Comparison of ENCODE assay signal across 9 cellular contexts in the genomic region with DNA sequence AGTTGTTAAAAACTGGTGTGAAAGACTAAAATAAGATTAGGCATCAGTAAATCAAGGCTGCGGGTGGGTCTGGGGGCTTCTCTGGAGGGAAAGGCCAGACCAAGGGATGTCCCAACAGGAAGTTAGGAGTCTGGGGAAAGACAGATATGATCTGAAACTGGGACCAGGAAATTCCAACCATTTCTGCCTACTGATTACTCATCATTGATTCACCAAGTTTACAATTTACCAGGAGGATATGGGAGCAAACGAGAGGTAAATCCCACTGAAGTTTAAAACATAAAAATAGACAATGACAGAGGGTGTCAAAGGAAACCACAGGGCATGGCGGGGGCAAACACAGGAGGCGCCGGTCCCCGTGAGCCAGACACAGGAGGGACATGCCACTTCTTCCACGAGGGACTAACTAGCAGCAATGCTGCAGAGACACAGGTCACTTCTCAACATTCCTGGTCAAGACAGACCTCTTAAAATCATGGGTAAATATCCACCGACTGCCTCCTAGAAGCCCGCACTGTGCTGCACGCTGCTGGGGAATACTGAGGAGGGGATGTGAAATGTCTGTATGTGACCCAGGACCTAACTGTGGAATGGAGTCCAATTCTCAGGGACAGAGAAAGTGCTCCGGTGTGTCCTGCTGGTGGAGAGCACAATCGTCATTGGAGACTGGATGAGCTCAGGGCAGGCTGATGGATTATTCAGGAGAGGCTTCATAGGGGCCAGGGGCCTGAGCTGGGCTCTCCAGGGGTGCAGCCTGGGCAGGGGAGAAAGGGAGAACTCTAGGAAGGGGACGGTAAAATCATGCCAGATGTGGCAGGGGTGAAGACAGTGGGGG.
DNase-seq lines count a peak whose midpoint lies in the region; ATAC-seq, FAIRE-seq and TF ChIP-seq lines count a peak whose summit lies in the region.
"Had no signal": no experiment of that assay in that cellular context is flagged by ENCODE, and none has a peak within 500 bp of the region (broad histone marks: within the 10 kb centered on the region; RNA-seq: fewer than 3 reads in every experiment).

No MANE protein-coding gene starts in this region.

- no peaks in the 10 kb centered on the region for H3K9me1 ChIP-seq in endothelial cell of umbilical vein (replicated peaks; ENCODE audit: control insufficient read depth, extremely low read depth, insufficient read depth, low read length)

- no peak overlapping the region for H3K4me3 ChIP-seq in SJSA1
- no peak overlapping the region for H3K4me3 ChIP-seq in endothelial cell of umbilical vein (replicated peaks in 1 of 3; ENCODE audit: insufficient read depth in 1 of 3, low read depth in 1 of 3, low read length in 3 of 3)
- peak overlapping the region; percentile 57 for H3K4me3 ChIP-seq in psoas muscle

- no peaks in the 10 kb centered on the region for H3K27me3 ChIP-seq in SJSA1 (replicated peaks)
- no peaks in the 10 kb centered on the region for H3K27me3 ChIP-seq in endothelial cell of umbilical vein (ENCODE audit: control insufficient read depth in 2 of 2, insufficient read depth in 2 of 2, low read length in 2 of 2)
- no peaks in the 10 kb centered on the region for H3K27me3 ChIP-seq in psoas muscle (ENCODE audit: insufficient read depth in 3 of 3, low read length in 2 of 3)

- POLR2A ChIA-PET in endothelial cell of umbilical vein (lab: Charles Lee), result interaction anchor here (1.3 to 1.4 kb wide), 2 partner anchors 17 to 25 kb away, joined by 3 to 4 read pairs; no protein-coding TSS in a partner anchor

- dilution Hi-C loops in endothelial cell of umbilical vein (cut with MboI; ENCODE audit: extremely low pct_ligation_motif_present, low sequenced_read_pairs), result no loop called here

- ATAC-seq in psoas muscle, result peak; percentile 49 to 69 (median 66)

- H3K36me3 ChIP-seq in SJSA1, result peaks cover 81% of the 10 kb centered on the region
- peaks cover 11 to 26% of the 10 kb centered on the region in 2 experiments for H3K36me3 ChIP-seq in endothelial cell of umbilical vein (ENCODE audit: control insufficient read depth in 2 of 2, extremely low read depth in 1 of 2, insufficient read depth in 2 of 2, low read length in 2 of 2)
- H3K36me3 ChIP-seq in psoas muscle (ENCODE audit: insufficient read depth in 1 of 2, low read depth in 1 of 2), result peaks cover under 1 to 53% of the 10 kb centered on the region in 2 donors

- FAIRE-seq in endothelial cell of umbilical vein (lab: Jason Lieb, UNC), result peak; percentile 82
- FAIRE-seq: endometrium had no signal

- WGBS in psoas muscle, 3 donors, result 41 to 59% (median 42%) methylated on average over 13 of the region's 13 CpGs

- H2AFZ ChIP-seq in endothelial cell of umbilical vein (ENCODE audit: low read depth, low read length), result no peak overlapping the region

- DNase-seq in Daoy (ENCODE audit: low read depth) (peak; percentile 92), SJSA1 (ENCODE audit: low read depth in 1 of 2, low spot score in 2 of 2) (peak; percentile 90 to 94), endothelial cell of umbilical vein (ENCODE audit: low read depth, low spot score) (peak; percentile 89), psoas muscle (peak; percentile 48 to 81), NCI-H1694 treated with DMSO at 0.1 percent for 48 hours (lab: John Stamatoyannopoulos, UW) (no peak), NCI-H510A treated with DMSO at 0.1 percent for 48 hours (lab: John Stamatoyannopoulos, UW) (no peak), SIG-M5 (lab: John Stamatoyannopoulos, UW) (no peak), NCI-H1436 treated with DMSO at 0.1 percent for 48 hours (lab: John Stamatoyannopoulos, UW) (no peak)

- CTCF ChIA-PET in endothelial cell of umbilical vein (lab: Charles Lee), result interaction anchor here (0.8 to 8.1 kb wide), 7 partner anchors 8 to 153 kb away, joined by 3 to 79 read pairs (median 7); no protein-coding TSS in a partner anchor

- intact Hi-C loops in endothelial cell of umbilical vein (cut with micrococcal nuclease) (loop anchor here (1.0 to 5.0 kb wide), 5 partner anchors 8 to 737 kb away; no protein-coding TSS in a partner anchor), psoas muscle (cut with DNase I) (no loop called here)

- H3K27ac ChIP-seq in SJSA1 (peak overlapping the region; percentile 93), endothelial cell of umbilical vein (ENCODE audit: insufficient read depth, low read depth, low read length) (peak overlapping the region; percentile 98), psoas muscle (peak overlapping the region; percentile 94)

- H3K9me3 ChIP-seq in SJSA1 (replicated peaks) (no peaks in the 10 kb centered on the region), endothelial cell of umbilical vein (replicated peaks; ENCODE audit: control insufficient read depth, insufficient read depth, low read length) (no peaks in the 10 kb centered on the region), psoas muscle (no peaks in the 10 kb centered on the region)

- no peaks in the 10 kb centered on the region for H4K20me1 ChIP-seq in endothelial cell of umbilical vein (replicated peaks; ENCODE audit: control insufficient read depth, extremely low read depth, insufficient read depth, low read length)

- TF ChIP-seq POLR2A in endothelial cell of umbilical vein (IDR thresholded peaks at IDR 0.05; ENCODE audit: low read depth, low read length), result peak; percentile 72

- TF ChIP-seq CTCF in endothelial cell of umbilical vein (IDR thresholded peaks at IDR 0.05; ENCODE audit: extremely low read depth in 1 of 2, insufficient read depth in 1 of 2, low read depth in 1 of 2, low read length in 2 of 2) (no peak), psoas muscle (IDR thresholded peaks at IDR 0.05) (no peak)

- BruUV-seq in endothelial cell of umbilical vein (replicated peaks; lab: Mats Ljungman, UMichigan), result TSS peak; percentile 83

- peaks cover 92% of the 10 kb centered on the region for H3K79me2 ChIP-seq in endothelial cell of umbilical vein (ENCODE audit: control insufficient read depth, insufficient read depth, low read length)

- H3K4me1 ChIP-seq in SJSA1 (replicated peaks) (peaks cover 75% of the 10 kb centered on the region), endothelial cell of umbilical vein (ENCODE audit: control insufficient read depth, extremely low read depth, insufficient read depth, low read length) (peaks cover 74% of the 10 kb centered on the region), psoas muscle (peaks cover 86% of the 10 kb centered on the region)

- peak overlapping the region; percentile 46 for H3K4me2 ChIP-seq in endothelial cell of umbilical vein (ENCODE audit: insufficient read depth, low read length)

- H3K9ac ChIP-seq in endothelial cell of umbilical vein (replicated peaks; ENCODE audit: extremely low read depth, insufficient read depth, low read length), result peak overlapping the region; percentile 95

TF ChIP-seq in endothelial cell of umbilical vein, 7 proteins besides CTCF, POLR2A, EP300 and RAD21:
- TF ChIP-seq GATA2 (IDR thresholded peaks at IDR 0.05; ENCODE audit: insufficient read depth, insufficient read length, low read depth, low read length) (peak; percentile 100), EZH2 (IDR thresholded peaks at IDR 0.05; ENCODE audit: borderline replicate concordance, low read depth, low read length, severe bottlenecking) (no peak), POLR2AphosphoS5 (IDR thresholded peaks at IDR 0.05; ENCODE audit: insufficient read depth, low read depth, low read length) (peak; percentile 94), JUN (IDR thresholded peaks at IDR 0.05; ENCODE audit: borderline replicate concordance, insufficient read depth, insufficient read length, low read depth) (peak; percentile 97), MYC (IDR thresholded peaks at IDR 0.05; ENCODE audit: low read depth, low read length) (peak; percentile 78), FOS (IDR thresholded peaks at IDR 0.05; ENCODE audit: borderline replicate concordance, insufficient read depth, low read length) (peak; percentile 98)
- TF ChIP-seq, protein P1, sequence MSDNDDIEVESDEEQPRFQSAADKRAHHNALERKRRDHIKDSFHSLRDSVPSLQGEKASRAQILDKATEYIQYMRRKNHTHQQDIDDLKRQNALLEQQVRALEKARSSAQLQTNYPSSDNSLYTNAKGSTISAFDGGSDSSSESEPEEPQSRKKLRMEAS (IDR thresholded peaks at IDR 0.05; ENCODE audit: insufficient read depth, insufficient read length), result no peak

Comparison
In these comparisons a context has a peak if more than half of its experiments do, and no peak if none do; other contexts are left out.
1. DNase-seq: peak in Daoy (single experiment), SJSA1 (2 of 2), endothelial cell of umbilical vein (single experiment) and psoas muscle (2 of 2); none in NCI-H1694 treated with DMSO at 0.1 percent for 48 hours (single experiment), NCI-H510A treated with DMSO at 0.1 percent for 48 hours (single experiment), SIG-M5 (single experiment) and NCI-H1436 treated with DMSO at 0.1 percent for 48 hours (single experiment).
2. Peak in every context shown above with its lines, with median percentiles within 50 percentile points of each other: H3K27ac ChIP-seq.